In the genomic region with DNA sequence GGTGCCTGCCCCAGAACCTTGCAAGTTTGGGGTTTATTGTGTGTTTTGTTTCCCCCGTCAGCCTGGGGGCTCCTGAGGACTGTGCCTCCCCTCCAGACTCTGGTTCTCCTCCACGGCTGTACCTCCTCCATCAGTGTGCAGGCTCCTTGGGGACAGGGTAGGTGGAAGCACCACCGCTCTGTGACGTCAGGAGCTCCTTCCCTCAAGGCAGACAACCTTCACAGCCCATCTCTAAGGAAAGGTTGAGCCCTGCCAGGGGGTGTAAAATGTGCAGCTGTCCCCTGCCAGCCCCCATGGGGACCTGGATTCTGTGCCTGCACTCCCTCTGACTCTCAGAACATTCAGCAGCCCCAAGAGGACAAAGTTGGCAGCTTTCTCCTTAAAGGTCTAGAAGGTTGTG, we compare ENCODE assay signal across 13 cellular contexts. TPM values are rescaled to one million over a fixed set of nuclear protein-coding genes. Genes with fewer than 3 reads are reported as not detected.
A peak's percentile ranks its signal among the peaks of the same experiment; 100 is the strongest.
DNase-seq lines count a peak whose midpoint lies in the region; ATAC-seq and TF ChIP-seq lines count a peak whose summit lies in the region.
"Had no signal": no experiment of that assay in that cellular context is flagged by ENCODE, and none has a peak within 500 bp of the region (broad histone marks: within the 10 kb centered on the region; RNA-seq: fewer than 3 reads in every experiment).

No MANE protein-coding gene starts in this region.

- H3K79me2 ChIP-seq in parathyroid adenoma: no peaks in the 10 kb centered on the region

- H3K36me3 ChIP-seq in left ventricle myocardium inferior: peaks cover 10% of the 10 kb centered on the region
- no peaks in the 10 kb centered on the region for H3K36me3 ChIP-seq in parathyroid adenoma (ENCODE audit: control insufficient read depth, insufficient read depth, low read length)
- no peaks in the 10 kb centered on the region for H3K36me3 ChIP-seq in upper lobe of right lung

- no peak overlapping the region for H3K9ac ChIP-seq in parathyroid adenoma

- no peak for ATAC-seq in upper lobe of right lung
- no peak for ATAC-seq in GM19397 (IDR thresholded peaks at IDR 0.05; ENCODE audit: unreplicated experiment)
- ATAC-seq in activated T-cell treated with anti-CD3 and anti-CD28 coated beads, Interleukin-2, amount 50 U/mL, for 72 hours (replicated peaks in 1 of 2): no peak

- H3K27me3 Mint-ChIP-seq in activated T-cell treated with anti-CD3 and anti-CD28 coated beads, Interleukin-2, amount 50 U/mL, for 72 hours (ENCODE audit: low read depth): peaks cover 10% of the 10 kb centered on the region

- H3K27me3 ChIP-seq in left ventricle myocardium inferior (ENCODE audit: low read depth): no peaks in the 10 kb centered on the region
- no peaks in the 10 kb centered on the region for H3K27me3 ChIP-seq in parathyroid adenoma (ENCODE audit: control insufficient read depth, insufficient read depth, low read length)
- H3K27me3 ChIP-seq in upper lobe of right lung: no peaks in the 10 kb centered on the region

- no peaks in the 10 kb centered on the region for H3K4me1 Mint-ChIP-seq in activated T-cell treated with anti-CD3 and anti-CD28 coated beads, Interleukin-2, amount 50 U/mL, for 72 hours (ENCODE audit: low read depth)

- H3K27ac ChIP-seq in caudate nucleus (ENCODE audit: low read depth, low read length) (peak overlapping the region; percentile 67), left ventricle myocardium inferior (replicated peaks) (peak overlapping the region; percentile 97), parathyroid adenoma (peak overlapping the region; percentile 99), upper lobe of right lung (peak overlapping the region; percentile 78)

- H3K4me3 ChIP-seq in left ventricle myocardium inferior: peak overlapping the region; percentile 74
- H3K4me3 ChIP-seq in parathyroid adenoma (ENCODE audit: low read depth, low read length): no peak overlapping the region
- H3K4me3 ChIP-seq in upper lobe of right lung: peak overlapping the region; percentile 33

- peak overlapping the region; percentile 75 for H2AFZ ChIP-seq in parathyroid adenoma

- no peak overlapping the region for H3K27ac Mint-ChIP-seq in activated T-cell treated with anti-CD3 and anti-CD28 coated beads, Interleukin-2, amount 50 U/mL, for 72 hours

- no peaks in the 10 kb centered on the region for H3K9me3 Mint-ChIP-seq in activated T-cell treated with anti-CD3 and anti-CD28 coated beads, Interleukin-2, amount 50 U/mL, for 72 hours

- no peaks in the 10 kb centered on the region for H3K9me3 ChIP-seq in left ventricle myocardium inferior (replicated peaks)
- H3K9me3 ChIP-seq in parathyroid adenoma (ENCODE audit: control insufficient read depth, low read length): no peaks in the 10 kb centered on the region
- H3K9me3 ChIP-seq in upper lobe of right lung: no peaks in the 10 kb centered on the region

- H3K4me2 ChIP-seq in parathyroid adenoma (ENCODE audit: low read length): no peak overlapping the region

- intact Hi-C loops in left ventricle myocardium inferior (cut with micrococcal nuclease) (no loop called here), upper lobe of right lung (cut with DNase I) (no loop called here)

- H3K4me1 ChIP-seq in left ventricle myocardium inferior (peaks cover 79% of the 10 kb centered on the region), parathyroid adenoma (peaks cover 50% of the 10 kb centered on the region), upper lobe of right lung (peaks cover 17% of the 10 kb centered on the region)

- H3K4me3 Mint-ChIP-seq in activated T-cell treated with anti-CD3 and anti-CD28 coated beads, Interleukin-2, amount 50 U/mL, for 72 hours: no peak overlapping the region

- H3K36me3 Mint-ChIP-seq in activated T-cell treated with anti-CD3 and anti-CD28 coated beads, Interleukin-2, amount 50 U/mL, for 72 hours (ENCODE audit: insufficient read depth in 2 of 2): no peaks in the 10 kb centered on the region

- DNase-seq in caudate nucleus (lab: John Stamatoyannopoulos, UW) (no peak), left ventricle myocardium inferior (peak; percentile 31), upper lobe of right lung (no peak), NCI-H2196 (lab: John Stamatoyannopoulos, UW; ENCODE audit: unreplicated experiment) (no peak)
- no peak for DNase-seq in stimulated activated CD4-positive, alpha-beta T cell treated with anti-CD3 and anti-CD28 coated beads, Interleukin-15, amount 100 ng/mL, for 24 hours
- no peak for DNase-seq in activated T-cell treated with anti-CD3 and anti-CD28 coated beads, Interleukin-2, amount 50 U/mL, for 72 hours
- DNase-seq: activated CD4-positive, alpha-beta T cell treated with anti-CD3 and anti-CD28 coated beads, Interleukin-2, amount 50 U/mL, for 1 hour; activated naive CD4-positive, alpha-beta T cell treated with anti-CD3 and anti-CD28 coated beads, Interleukin-2, amount 50 U/mL, for 16 hours; effector CD4-positive, alpha-beta T cell; hippocampal formation; NCI-H1930 had no signal

- no peak for TF ChIP-seq CTCF in left ventricle myocardium inferior (IDR thresholded peaks at IDR 0.05; ENCODE audit: borderline replicate concordance)
- no peak for TF ChIP-seq CTCF in parathyroid adenoma (IDR thresholded peaks at IDR 0.05)
- no peak for TF ChIP-seq CTCF in upper lobe of right lung (IDR thresholded peaks at IDR 0.05)

RNA-seq across cellular contexts. Expression of a gene that starts 0.5 kb away (rescaled TPM):
- total RNA-seq in left ventricle myocardium inferior (4,061 TPM), upper lobe of right lung (10.7 TPM)
- not detected for total RNA-seq in activated T-cell treated with anti-CD3 and anti-CD28 coated beads, Interleukin-2, amount 50 U/mL, for 72 hours

RNA-seq across cellular contexts. Expression of a gene that starts 3.5 kb away (rescaled TPM):
- total RNA-seq in left ventricle myocardium inferior: 0.16 TPM
- not detected for total RNA-seq in upper lobe of right lung
- not detected for total RNA-seq in activated T-cell treated with anti-CD3 and anti-CD28 coated beads, Interleukin-2, amount 50 U/mL, for 72 hours

RNA-seq across cellular contexts. Expression of a gene that starts 14.3 kb away (rescaled TPM):
- total RNA-seq in left ventricle myocardium inferior (1.0 TPM), upper lobe of right lung (not detected)
- not detected for total RNA-seq in activated T-cell treated with anti-CD3 and anti-CD28 coated beads, Interleukin-2, amount 50 U/mL, for 72 hours

RNA-seq across cellular contexts. Expression of a gene that starts 25.3 kb away (rescaled TPM):
- 1.3 TPM for total RNA-seq in left ventricle myocardium inferior
- total RNA-seq in upper lobe of right lung: 0.35 TPM
- total RNA-seq in activated T-cell treated with anti-CD3 and anti-CD28 coated beads, Interleukin-2, amount 50 U/mL, for 72 hours: not detected

RNA-seq across cellular contexts. Expression of a gene that starts 42.4 kb away (rescaled TPM):
- 24.7 TPM for total RNA-seq in left ventricle myocardium inferior
- total RNA-seq in upper lobe of right lung: 42.3 TPM
- total RNA-seq in activated T-cell treated with anti-CD3 and anti-CD28 coated beads, Interleukin-2, amount 50 U/mL, for 72 hours: 10 to 100 TPM; 76.0 to 84.1 TPM

Comparison
In these comparisons a context has a peak if more than half of its experiments do, and no peak if none do; other contexts are left out.
1. RNA of a gene that starts 0.5 kb away (total RNA-seq): 4,061 TPM in left ventricle myocardium inferior (single experiment); 10.7 TPM in upper lobe of right lung (single experiment) and not detected in activated T-cell treated with anti-CD3 and anti-CD28 coated beads, Interleukin-2, amount 50 U/mL, for 72 hours; every median in the first group is over 100 times any median in the second.
2. Peak in every context shown above with its lines, with median percentiles within 50 percentile points of each other: H3K27ac ChIP-seq.